In the genomic region with DNA sequence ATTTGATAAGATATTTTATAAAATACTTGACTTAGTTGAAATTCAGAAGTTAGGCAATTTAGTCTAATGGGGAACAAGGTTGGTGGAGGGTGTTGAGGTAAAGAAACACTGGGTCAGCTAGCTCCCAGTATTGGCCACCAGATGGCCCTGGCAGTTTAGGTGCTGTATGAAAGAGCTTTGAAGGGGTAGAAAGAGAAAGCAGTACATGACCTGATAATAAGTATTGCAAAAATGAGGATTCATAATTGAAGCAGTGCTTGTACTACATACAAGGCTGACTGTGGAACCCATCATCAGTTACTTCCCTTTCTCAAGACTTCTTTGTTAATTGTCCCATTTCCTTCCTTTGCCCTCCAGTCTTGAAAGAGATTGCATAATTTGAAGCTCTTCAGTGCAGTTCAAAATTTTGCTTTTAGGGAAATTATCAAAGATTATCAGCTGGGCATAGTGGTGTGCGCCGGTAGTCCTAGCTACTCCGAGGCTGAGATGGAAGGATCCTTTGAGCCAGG, we compare ENCODE assay signal across 7 cellular contexts. TPM values are rescaled to one million over a fixed set of nuclear protein-coding genes. Genes with fewer than 3 reads are reported as not detected.
DNase-seq lines count a peak whose midpoint lies in the region; TF ChIP-seq lines count a peak whose summit lies in the region.

No MANE protein-coding gene starts in this region.

- H3K4me1 ChIP-seq in fibroblast of lung (ENCODE audit: control insufficient read depth, extremely low read depth, insufficient read depth, low read length): no peaks in the 10 kb centered on the region

- DNase-seq in EL (peak; percentile 49), SK-MEL-5 (ENCODE audit: low read depth, low spot score) (peak; percentile 94), fibroblast of lung (ENCODE audit: low read depth in 2 of 2) (peak; percentile 37 to 65), pons (ENCODE audit: low spot score) (peak; percentile 57), NCI-H1694 (lab: John Stamatoyannopoulos, UW) (no peak)
- DNase-seq in Jurkat, Clone E6-1 (ENCODE audit: low read depth, low spot score): peak; percentile 17
- DNase-seq in activated CD4-positive, CD25-positive, alpha-beta regulatory T cell (lab: John Stamatoyannopoulos, UW): no peak

- no peaks in the 10 kb centered on the region for H3K36me3 ChIP-seq in fibroblast of lung (ENCODE audit: control insufficient read depth, insufficient read depth, low read length)

- H3K27ac ChIP-seq in fibroblast of lung (ENCODE audit: insufficient read depth, low read length): no peak overlapping the region

- in situ Hi-C loops in SK-MEL-5 (cut with HindIII; ENCODE audit: low pct_unique_long_range_greater_than_20kb, low sequenced_read_pairs): no loop called here

- H2AFZ ChIP-seq in fibroblast of lung (ENCODE audit: low read length): no peak overlapping the region

- H3K9ac ChIP-seq in fibroblast of lung (ENCODE audit: insufficient read depth, low read length): no peak overlapping the region

- H3K9me3 ChIP-seq in fibroblast of lung (ENCODE audit: control insufficient read depth, insufficient read depth, low read depth, low read length): no peaks in the 10 kb centered on the region

- no peak overlapping the region for H3K4me2 ChIP-seq in fibroblast of lung (ENCODE audit: extremely low read depth, insufficient read depth, low read length)

- no peak overlapping the region for H3K4me3 ChIP-seq in Jurkat, Clone E6-1 (ENCODE audit: low read length)
- no peak overlapping the region for H3K4me3 ChIP-seq in fibroblast of lung (replicated peaks in 1 of 4; ENCODE audit: control extremely low read depth in 1 of 4, insufficient read depth in 1 of 4, low read depth in 3 of 4, low read length in 4 of 4)

- H4K20me1 ChIP-seq in fibroblast of lung (ENCODE audit: control insufficient read depth, extremely low read depth, insufficient read depth, low read length): no peaks in the 10 kb centered on the region

- H3K27me3 ChIP-seq in fibroblast of lung (ENCODE audit: control insufficient read depth, insufficient read depth, low read length): no peaks in the 10 kb centered on the region

- peaks cover 21% of the 10 kb centered on the region for H3K79me2 ChIP-seq in fibroblast of lung (ENCODE audit: control insufficient read depth, insufficient read depth, low read length)

- peak; percentile 56 to 79 for TF ChIP-seq CTCF in fibroblast of lung (conservative IDR thresholded peaks at IDR 0.05 in 1 of 2, IDR thresholded peaks at IDR 0.05 in 1 of 2; ENCODE audit: low read depth in 1 of 2, low read length in 2 of 2)

RNA-seq across cellular contexts. Expression of a gene that starts 29.4 kb away (rescaled TPM):
- 8.0 TPM for polyA plus RNA-seq in Jurkat, Clone E6-1 (2012; ENCODE audit: insufficient read depth, insufficient read length)
- 35.5 and 35.6 TPM in 2 replicates for total RNA-seq in SK-MEL-5 (2014; rRNA removed; shearing (Covaris generic))
- 17.7 and 38.9 TPM in 2 replicates for polyA plus RNA-seq in SK-MEL-5 (2015; cell fraction: cytosol; rRNA removed)
- polyA plus RNA-seq in SK-MEL-5 (2015; cell fraction: nucleus; rRNA removed): 16.0 and 27.8 TPM in 2 replicates
- total RNA-seq in fibroblast of lung: 19.3 and 41.9 TPM in 2 replicates
- 7.2 and 13.5 TPM in 2 replicates for polyA plus RNA-seq in fibroblast of lung
- polyA plus RNA-seq in fibroblast of lung (2012): 8.8 and 10.7 TPM in 2 replicates
- polyA minus RNA-seq in fibroblast of lung (ENCODE audit: low replicate concordance): 170 and 285 TPM in 2 replicates

Comparison
In these comparisons a context has a peak if more than half of its experiments do, and no peak if none do; other contexts are left out.
1. DNase-seq: peak in EL (single experiment), Jurkat, Clone E6-1 (single experiment), SK-MEL-5 (single experiment), fibroblast of lung (2 of 2) and pons (single experiment); none in NCI-H1694 (single experiment) and activated CD4-positive, CD25-positive, alpha-beta regulatory T cell (0 of 4).